8 cellular contexts compared by ENCODE assay signal in the genomic region with DNA sequence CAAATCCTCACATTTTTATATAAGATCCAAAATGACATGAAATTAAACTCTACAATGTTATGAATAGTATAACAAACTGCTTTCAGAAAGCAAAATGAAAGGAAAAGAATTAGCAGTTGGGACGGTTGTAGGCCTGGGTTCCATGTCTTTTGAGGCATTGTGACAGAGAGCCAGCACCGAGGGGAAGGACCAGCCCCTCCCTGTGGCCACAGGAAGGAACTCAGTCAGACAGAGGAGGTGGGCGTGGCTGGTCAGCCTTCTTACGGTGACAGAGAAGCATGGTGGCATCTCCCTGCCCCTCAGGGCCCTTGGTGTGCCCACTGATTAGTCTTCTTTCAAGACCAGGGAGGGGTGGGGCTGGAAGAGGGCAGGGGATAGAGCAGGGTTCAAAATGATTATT. TPM values are rescaled to one million over a fixed set of nuclear protein-coding genes. Genes with fewer than 3 reads are reported as not detected.
DNase-seq lines count a peak whose midpoint lies in the region; ATAC-seq and TF ChIP-seq lines count a peak whose summit lies in the region.

No MANE protein-coding gene starts in this region.

- H2AK5ac ChIP-seq in mesenchymal stem cell (ENCODE audit: low read length, severe bottlenecking): no peak overlapping the region

- no peak overlapping the region for H3K18ac ChIP-seq in mesenchymal stem cell (ENCODE audit: low read depth in 1 of 2, low read length in 2 of 2)

- no peak for TF ChIP-seq EP300 in SK-N-SH (IDR thresholded peaks at IDR 0.05; ENCODE audit: borderline replicate concordance in 1 of 2, low read depth in 1 of 2, low read length in 1 of 2)

- H3K27me3 ChIP-seq in SK-N-SH (ENCODE audit: insufficient read depth) (no peaks in the 10 kb centered on the region), mammary epithelial cell (ENCODE audit: insufficient read depth, low read length) (no peaks in the 10 kb centered on the region), mesenchymal stem cell (ENCODE audit: control insufficient read depth in 1 of 2, insufficient read depth in 1 of 2, low read length in 2 of 2) (peaks cover 0 to 19% of the 10 kb centered on the region in 2 experiments)

- H3K9me2 ChIP-seq in SK-N-SH: no peaks in the 10 kb centered on the region

- intact Hi-C loops in mammary epithelial cell (cut with micrococcal nuclease): loop anchor here (5.0 kb wide), 1 partner anchor 402 kb away; no protein-coding TSS in a partner anchor

- H3F3A ChIP-seq in SK-N-SH (replicated peaks; ENCODE audit: insufficient read depth): no peaks in the 10 kb centered on the region

- in situ Hi-C loops in mammary epithelial cell (cut with MboI; ENCODE audit: low sequenced_read_pairs in 2 of 2): no loop called here

- H2BK5ac ChIP-seq in mesenchymal stem cell (ENCODE audit: low read depth, low read length, poor library complexity, severe bottlenecking): no peak overlapping the region

- WGBS in SK-N-SH (ENCODE audit: low lambda C conversion rate): 41% methylated on average over 4 of the region's 4 CpGs
- WGBS in mammary epithelial cell (ENCODE audit: low coverage, missing lambda C conversion rate): 59% methylated on average over 4 of the region's 4 CpGs
- 51% methylated on average over 4 of the region's 4 CpGs for WGBS in mesenchymal stem cell

- H3K9me3 ChIP-seq in SK-N-SH: no peaks in the 10 kb centered on the region
- no peaks in the 10 kb centered on the region for H3K9me3 ChIP-seq in mammary epithelial cell (replicated peaks; ENCODE audit: insufficient read depth, low read length)
- no peaks in the 10 kb centered on the region for H3K9me3 ChIP-seq in mesenchymal stem cell (ENCODE audit: control insufficient read depth, low read length)

- H3K79me2 ChIP-seq in SK-N-SH (ENCODE audit: insufficient read depth) (peaks cover 17% of the 10 kb centered on the region), mammary epithelial cell (ENCODE audit: insufficient read depth, low read length) (peaks cover 19% of the 10 kb centered on the region)

- TF ChIP-seq RAD21 in SK-N-SH (IDR thresholded peaks at IDR 0.05; ENCODE audit: low read length): peak; percentile 41; the same call in 1 of the 2 replicates

- H3K4me3 ChIP-seq in AG04449 (ENCODE audit: low read depth, low read length): no peak overlapping the region
- no peak overlapping the region for H3K4me3 ChIP-seq in SK-N-SH (ENCODE audit: low read depth in 2 of 2, low read length in 1 of 2)
- no peak overlapping the region for H3K4me3 ChIP-seq in mammary epithelial cell (replicated peaks in 1 of 3; ENCODE audit: insufficient read depth in 1 of 3, low read depth in 2 of 3, low read length in 3 of 3)
- no peak overlapping the region for H3K4me3 ChIP-seq in mesenchymal stem cell (ENCODE audit: insufficient read depth in 1 of 2, low read depth in 1 of 2, low read length in 2 of 2)

- DNase-seq in AG04449 (ENCODE audit: low read depth, low spot score) (no peak), SK-N-SH (peak; percentile 64), mammary epithelial cell (peak; percentile 22), mesenchymal stem cell (peak; percentile 49), GOT3 (lab: John Stamatoyannopoulos, UW) (no peak), DMS79 treated with DMSO at 0.1 percent for 48 hours (lab: John Stamatoyannopoulos, UW) (no peak)

- no peak overlapping the region for H3K14ac ChIP-seq in mesenchymal stem cell (ENCODE audit: low read length in 2 of 2)

- H3K4me1 ChIP-seq in SK-N-SH (ENCODE audit: control insufficient read depth in 1 of 2, insufficient read depth in 2 of 2, low read depth in 1 of 2, low read length in 1 of 2): peaks cover 0 to 10% of the 10 kb centered on the region in 2 experiments; a peak in 1 of 4 replicates
- H3K4me1 ChIP-seq in mammary epithelial cell (ENCODE audit: insufficient read depth, low read length): peaks cover 37% of the 10 kb centered on the region
- peaks cover 31% of the 10 kb centered on the region for H3K4me1 ChIP-seq in mesenchymal stem cell (ENCODE audit: control insufficient read depth, insufficient read depth, low read depth, low read length)

- no peak overlapping the region for H2AFZ ChIP-seq in SK-N-SH (ENCODE audit: low read depth)
- H2AFZ ChIP-seq in mammary epithelial cell (ENCODE audit: low read depth, low read length): no peak overlapping the region
- H2AFZ ChIP-seq in mesenchymal stem cell (ENCODE audit: low read depth, low read length): no peak overlapping the region

- CTCF ChIA-PET in AG04449 (lab: Yijun Ruan, JAX): interaction anchor here (1.0 to 7.6 kb wide), 3 partner anchors 21 to 238 kb away, joined by 3 to 34 read pairs (median 3); no protein-coding TSS in a partner anchor
- CTCF ChIA-PET in SK-N-SH (lab: Yijun Ruan, JAX): no interaction called here
- CTCF ChIA-PET in mammary epithelial cell (lab: Charles Lee; ENCODE audit: low non-redundant PET): no interaction called here

- H2BK15ac ChIP-seq in mesenchymal stem cell (ENCODE audit: low read depth, poor library complexity, severe bottlenecking): no peak overlapping the region

- no peak overlapping the region for H4K8ac ChIP-seq in mesenchymal stem cell (ENCODE audit: low read length)

- H3K4ac ChIP-seq in mesenchymal stem cell (ENCODE audit: low read depth in 1 of 2, low read length in 2 of 2): no peak overlapping the region

- no peak overlapping the region for H4K91ac ChIP-seq in mesenchymal stem cell (ENCODE audit: low read length)

- H3K27ac ChIP-seq in SK-N-SH (ENCODE audit: low read depth in 2 of 2, low read length in 1 of 2) (no peak overlapping the region), mammary epithelial cell (ENCODE audit: insufficient read depth, low read depth, low read length) (no peak overlapping the region), mesenchymal stem cell (ENCODE audit: low read length, poor library complexity, severe bottlenecking) (no peak overlapping the region)

- H3K36me3 ChIP-seq in SK-N-SH (replicated peaks in 1 of 2; ENCODE audit: control insufficient read depth in 1 of 2, insufficient read depth in 2 of 2, low read length in 1 of 2) (peaks cover 0 to 35% of the 10 kb centered on the region in 2 experiments), mammary epithelial cell (ENCODE audit: insufficient read depth, low read length) (peaks cover 11% of the 10 kb centered on the region), mesenchymal stem cell (ENCODE audit: control insufficient read depth in 1 of 2, insufficient read depth in 2 of 2, low read depth in 1 of 2, low read length in 2 of 2) (peaks cover 41 to 57% of the 10 kb centered on the region in 2 experiments)

- peaks cover 44% of the 10 kb centered on the region for H3K79me1 ChIP-seq in mesenchymal stem cell (replicated peaks; ENCODE audit: low read length, poor library complexity, severe bottlenecking)

- dilution Hi-C loops in mammary epithelial cell (cut with HindIII; ENCODE audit: low sequenced_read_pairs): no loop called here

- H3K9ac ChIP-seq in SK-N-SH (no peak overlapping the region), mammary epithelial cell (ENCODE audit: insufficient read depth, low read length) (no peak overlapping the region), mesenchymal stem cell (ENCODE audit: low read length) (no peak overlapping the region)

- no peak overlapping the region for H3K23ac ChIP-seq in mesenchymal stem cell (ENCODE audit: low read length in 2 of 2)

- ATAC-seq in HG03521 (IDR thresholded peaks at IDR 0.05; ENCODE audit: unreplicated experiment): peak; percentile 43

- H2BK12ac ChIP-seq in mesenchymal stem cell (ENCODE audit: low read length in 2 of 2): no peak overlapping the region

- no peak overlapping the region for H3K4me2 ChIP-seq in SK-N-SH
- H3K4me2 ChIP-seq in mammary epithelial cell (ENCODE audit: insufficient read depth, low read depth, low read length): no peak overlapping the region
- no peak overlapping the region for H3K4me2 ChIP-seq in mesenchymal stem cell (ENCODE audit: low read length, poor library complexity, severe bottlenecking)

- H2BK120ac ChIP-seq in mesenchymal stem cell (ENCODE audit: low read depth, low read length): no peak overlapping the region

- BruUV-seq in mammary epithelial cell (replicated peaks; lab: Mats Ljungman, UMichigan): no TSS peak

- 0 out of 2 replicates have a peak, but pooled peaks cover 6% of the 10 kb centered on the region for H4K20me1 ChIP-seq in SK-N-SH (ENCODE audit: insufficient read depth)
- H4K20me1 ChIP-seq in mammary epithelial cell (ENCODE audit: insufficient read depth, low read length): no peaks in the 10 kb centered on the region

- POLR2A ChIA-PET in AG04449 (lab: Yijun Ruan, JAX) (no interaction called here), SK-N-SH (lab: Yijun Ruan, JAX) (no interaction called here)

- TF ChIP-seq CTCF in AG04449 (IDR thresholded peaks at IDR 0.05; ENCODE audit: insufficient read depth, low read length, missing control alignments) (peak; percentile 45), GM12873 (IDR thresholded peaks at IDR 0.05; ENCODE audit: insufficient read depth, low read depth, low read length, missing control alignments) (peak; percentile 52), SK-N-SH (IDR thresholded peaks at IDR 0.05) (peak; percentile 48), mammary epithelial cell (conservative IDR thresholded peaks at IDR 0.05 in 1 of 2, IDR thresholded peaks at IDR 0.05 in 1 of 2; ENCODE audit: extremely low read depth in 1 of 2, insufficient read depth in 1 of 2, low read depth in 1 of 2, low read length in 2 of 2) (peak; percentile 29 to 59)

RNA-seq across cellular contexts. Expression of gene ZNF319, which starts 5.7 kb away (rescaled TPM):
- 4.8 and 7.6 TPM in 2 replicates for polyA plus RNA-seq in SK-N-SH (2012; rRNA removed)
- polyA plus RNA-seq in SK-N-SH (2012; cell fraction: cytosol; rRNA removed): 3.2 and 5.1 TPM in 2 replicates
- 8.5 and 8.8 TPM in 2 replicates for polyA plus RNA-seq in SK-N-SH (2012; cell fraction: nucleus; rRNA removed)
- total RNA-seq in mammary epithelial cell: 10 to 100 TPM in 1 of 2 donors, 1 to 10 TPM in 1; 7.2 to 13.1 TPM
- 5.2 TPM for polyA plus RNA-seq in mammary epithelial cell
- polyA minus RNA-seq in mammary epithelial cell: 28.0 TPM
- 10.0 TPM for polyA plus RNA-seq in mesenchymal stem cell (2013, experiment 1 of 2)
- 10.1 TPM for polyA plus RNA-seq in mesenchymal stem cell (2013, experiment 2 of 2)

RNA-seq across cellular contexts. Expression of gene USB1, which starts 6.4 kb away (rescaled TPM):
- polyA plus RNA-seq in SK-N-SH (2012; rRNA removed) (87.3 and 94.1 TPM in 2 replicates), mammary epithelial cell (66.0 TPM)
- polyA plus RNA-seq in SK-N-SH (2012; cell fraction: cytosol; rRNA removed): 53.0 and 69.3 TPM in 2 replicates
- polyA plus RNA-seq in SK-N-SH (2012; cell fraction: nucleus; rRNA removed): 39.0 and 44.4 TPM in 2 replicates
- total RNA-seq in mammary epithelial cell: 10 to 100 TPM; 36.2 to 61.1 TPM
- polyA minus RNA-seq in mammary epithelial cell: 105 TPM
- 37.7 TPM for polyA plus RNA-seq in mesenchymal stem cell (2013, experiment 1 of 2)
- 38.4 TPM for polyA plus RNA-seq in mesenchymal stem cell (2013, experiment 2 of 2)

RNA-seq across cellular contexts. Expression of gene CNGB1, which starts 23.9 kb away (rescaled TPM):
- polyA plus RNA-seq in SK-N-SH (2012; rRNA removed): 0.05 TPM in 1 of 2 replicates, not detected in the other
- polyA plus RNA-seq in SK-N-SH (2012; cell fraction: cytosol; rRNA removed): under 0.01 TPM in 1 of 2 replicates, not detected in the other
- polyA plus RNA-seq in SK-N-SH (2012; cell fraction: nucleus; rRNA removed): 0.05 TPM in 1 of 2 replicates, not detected in the other
- under 1 TPM in 1 of 2 donors, not detected in 1; 0.17 TPM for total RNA-seq in mammary epithelial cell
- 0.18 TPM for polyA plus RNA-seq in mammary epithelial cell
- polyA minus RNA-seq in mammary epithelial cell: 0.62 TPM
- polyA plus RNA-seq in mesenchymal stem cell (2013, experiment 1 of 2): not detected
- polyA plus RNA-seq in mesenchymal stem cell (2013, experiment 2 of 2): 0.01 TPM

RNA-seq across cellular contexts. Expression of gene MMP15, which starts 30.8 kb away (rescaled TPM):
- polyA plus RNA-seq in SK-N-SH (2012; rRNA removed): 2.6 and 3.1 TPM in 2 replicates
- polyA plus RNA-seq in SK-N-SH (2012; cell fraction: cytosol; rRNA removed): 1.1 and 2.2 TPM in 2 replicates
- 3.5 and 3.9 TPM in 2 replicates for polyA plus RNA-seq in SK-N-SH (2012; cell fraction: nucleus; rRNA removed)
- total RNA-seq in mammary epithelial cell: 10 to 100 TPM in 1 of 2 donors, 1 to 10 TPM in 1; 7.4 to 17.3 TPM
- 3.9 TPM for polyA plus RNA-seq in mammary epithelial cell
- 4.1 TPM for polyA minus RNA-seq in mammary epithelial cell
- 13.9 TPM for polyA plus RNA-seq in mesenchymal stem cell (2013, experiment 1 of 2)
- 13.9 TPM for polyA plus RNA-seq in mesenchymal stem cell (2013, experiment 2 of 2)

Comparison
In these comparisons a context has a peak if more than half of its experiments do, and no peak if none do; other contexts are left out.
1. DNase-seq: peak in SK-N-SH (single experiment), mammary epithelial cell (single experiment) and mesenchymal stem cell (single experiment); none in AG04449 (single experiment), GOT3 (single experiment) and DMS79 treated with DMSO at 0.1 percent for 48 hours (single experiment).
2. Peak in every context shown above with its lines, with median percentiles within 50 percentile points of each other: CTCF ChIP-seq.